In the genomic region with DNA sequence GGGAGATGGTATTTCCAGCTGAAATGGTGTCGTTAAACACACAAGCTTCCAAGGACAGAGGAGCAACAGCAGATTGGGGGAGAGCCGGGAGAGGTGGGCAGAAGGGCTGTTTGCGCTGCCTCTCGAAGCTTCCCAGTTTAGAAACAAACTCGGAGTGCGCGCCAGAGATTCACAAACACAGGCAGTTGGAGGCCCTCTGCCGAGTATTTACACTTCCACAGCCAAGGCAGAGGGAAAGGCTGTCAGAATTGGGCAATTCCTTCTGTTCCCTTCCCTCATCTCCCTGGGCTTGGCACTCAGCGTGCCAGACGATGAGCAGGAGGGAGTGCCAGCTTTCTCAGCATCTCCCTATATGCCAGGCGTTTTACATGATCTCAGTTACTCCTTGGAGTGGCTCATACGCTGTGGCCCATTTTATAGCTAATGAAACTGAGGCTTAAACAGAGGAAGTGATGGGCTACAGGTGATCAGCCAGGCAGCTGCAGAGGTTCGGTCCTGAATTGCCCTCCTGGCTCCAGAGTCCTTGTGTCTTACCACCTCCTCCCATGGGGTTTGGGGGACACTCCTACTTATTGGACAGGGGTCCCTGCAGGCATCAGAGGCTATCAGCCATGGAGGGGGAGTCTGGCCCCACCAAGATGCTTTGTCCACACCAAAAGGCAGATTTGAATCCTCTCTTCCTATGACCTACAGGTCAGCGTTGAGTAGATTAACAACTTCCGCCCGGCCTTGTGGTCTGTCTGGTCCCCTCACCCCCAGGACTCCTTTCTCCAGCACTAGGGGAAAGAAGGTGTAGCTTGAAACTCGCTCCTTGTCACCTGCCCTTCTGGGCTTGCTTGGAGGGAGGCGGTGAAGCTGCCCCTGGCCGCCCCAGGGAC, we compare ENCODE assay signal across 12 cellular contexts. TPM values are rescaled to one million over a fixed set of nuclear protein-coding genes. Genes with fewer than 3 reads are reported as not detected.
DNase-seq lines count a peak whose midpoint lies in the region; ATAC-seq lines count a peak whose summit lies in the region.
"Had no signal": no experiment of that assay in that cellular context is flagged by ENCODE, and none has a peak within 500 bp of the region (broad histone marks: within the 10 kb centered on the region; RNA-seq: fewer than 3 reads in every experiment).

No MANE protein-coding gene starts in this region.

- H3K9me3 Mint-ChIP-seq in IgD-negative memory B cell, result no peaks in the 10 kb centered on the region
- H3K9me3 Mint-ChIP-seq in natural killer cell treated with Interleukin-12 subunit alpha and Interleukin-12 subunit beta and Interleukin-15 and Interleukin-18, amount 100 ng/mL, for 72 hours, result no peaks in the 10 kb centered on the region
- H3K9me3 Mint-ChIP-seq: stimulated activated memory B cell treated with anti-CD40 and anti-IgM and Interleukin-4, amounts not matched to agents 10 μg/mL and 1 μg/mL and 100 μg/mL, for 72 hours had no signal

- no peaks in the 10 kb centered on the region for H3K36me3 Mint-ChIP-seq in IgD-negative memory B cell
- H3K36me3 Mint-ChIP-seq in natural killer cell treated with Interleukin-12 subunit alpha and Interleukin-12 subunit beta and Interleukin-15 and Interleukin-18, amount 100 ng/mL, for 72 hours, result no peaks in the 10 kb centered on the region
- H3K36me3 Mint-ChIP-seq: stimulated activated memory B cell treated with anti-CD40 and anti-IgM and Interleukin-4, amounts not matched to agents 10 μg/mL and 1 μg/mL and 100 μg/mL, for 72 hours had no signal

- H3K4me1 Mint-ChIP-seq in IgD-negative memory B cell, result peaks cover 3 to 6% (median 4%) of the 10 kb centered on the region in 3 donors
- no peaks in the 10 kb centered on the region for H3K4me1 Mint-ChIP-seq in natural killer cell treated with Interleukin-12 subunit alpha and Interleukin-12 subunit beta and Interleukin-15 and Interleukin-18, amount 100 ng/mL, for 72 hours (ENCODE audit: low read depth in 2 of 2)

- DNase-seq in anterior cingulate cortex (lab: John Stamatoyannopoulos, UW) (peak in 56 of 58 donors; percentile 31 to 91 (median 68)), hypothalamus (lab: John Stamatoyannopoulos, UW) (peak in 40 of 51 donors; percentile 16 to 81 (median 49)), kidney glomerular epithelial cell (lab: John Stamatoyannopoulos, UW) (no peak), OCI-M2 (lab: John Stamatoyannopoulos, UW; ENCODE audit: unreplicated experiment) (no peak)
- DNase-seq in natural killer cell treated with Interleukin-12 subunit alpha and Interleukin-12 subunit beta and Interleukin-15 and Interleukin-18, amount 100 ng/mL, for 72 hours (ENCODE audit: low spot score), result no peak
- DNase-seq: dermis blood vessel endothelial cell, T-helper 1 cell had no signal

- ATAC-seq in GM18873 (IDR thresholded peaks at IDR 0.05; ENCODE audit: low FRiP score, unreplicated experiment), result no peak
- no peak for ATAC-seq in natural killer cell treated with Interleukin-12 subunit alpha and Interleukin-12 subunit beta and Interleukin-15 and Interleukin-18, amount 100 ng/mL, for 72 hours
- ATAC-seq: stimulated activated memory B cell treated with anti-CD40 and anti-IgM and Interleukin-4, amounts not matched to agents 10 μg/mL and 1 μg/mL and 100 μg/mL, for 72 hours had no signal

- H3K4me1 ChIP-seq in skeletal muscle satellite cell (ENCODE audit: control insufficient read depth, insufficient read depth, low read length), result peaks cover 6% of the 10 kb centered on the region

- H3K9ac ChIP-seq in skeletal muscle satellite cell (ENCODE audit: low read depth, low read length), result no peak overlapping the region

- H3K9me3 ChIP-seq in skeletal muscle satellite cell (replicated peaks; ENCODE audit: low read length), result no peaks in the 10 kb centered on the region

- peaks cover 10% of the 10 kb centered on the region for H3K27me3 Mint-ChIP-seq in IgD-negative memory B cell
- peaks cover 0 to 5% of the 10 kb centered on the region in 2 donors for H3K27me3 Mint-ChIP-seq in natural killer cell treated with Interleukin-12 subunit alpha and Interleukin-12 subunit beta and Interleukin-15 and Interleukin-18, amount 100 ng/mL, for 72 hours

- H3K4me3 ChIP-seq in skeletal muscle satellite cell (ENCODE audit: low read length), result no peak overlapping the region
- H3K4me3 ChIP-seq: smooth muscle cell had no signal

- H3K36me3 ChIP-seq in skeletal muscle satellite cell (ENCODE audit: insufficient read depth, low read length), result no peaks in the 10 kb centered on the region

- peak overlapping the region in 1 of 4 donors; percentile 87 for H3K4me3 Mint-ChIP-seq in IgD-negative memory B cell
- no peak overlapping the region for H3K4me3 Mint-ChIP-seq in natural killer cell treated with Interleukin-12 subunit alpha and Interleukin-12 subunit beta and Interleukin-15 and Interleukin-18, amount 100 ng/mL, for 72 hours
- H3K4me3 Mint-ChIP-seq: stimulated activated memory B cell treated with anti-CD40 and anti-IgM and Interleukin-4, amounts not matched to agents 10 μg/mL and 1 μg/mL and 100 μg/mL, for 72 hours had no signal

- peak overlapping the region; percentile 39 for H3K4me2 ChIP-seq in skeletal muscle satellite cell (ENCODE audit: low read length)
- H3K4me2 ChIP-seq: smooth muscle cell had no signal

- H3K27me3 ChIP-seq in skeletal muscle satellite cell (ENCODE audit: control insufficient read depth, insufficient read depth, low read length), result peaks cover 52% of the 10 kb centered on the region

- H3K27ac Mint-ChIP-seq in IgD-negative memory B cell, result peak overlapping the region in 2 of 3 donors; percentile 47 to 85
- H3K27ac Mint-ChIP-seq in natural killer cell treated with Interleukin-12 subunit alpha and Interleukin-12 subunit beta and Interleukin-15 and Interleukin-18, amount 100 ng/mL, for 72 hours, result no peak overlapping the region
- H3K27ac Mint-ChIP-seq: stimulated activated memory B cell treated with anti-CD40 and anti-IgM and Interleukin-4, amounts not matched to agents 10 μg/mL and 1 μg/mL and 100 μg/mL, for 72 hours had no signal

RNA-seq across cellular contexts. Expression of a gene that starts 3.1 kb away (rescaled TPM):
- 0.10 TPM for polyA plus RNA-seq in IgD-negative memory B cell
- under 0.01 and 0.44 TPM in 2 replicates for total RNA-seq in skeletal muscle satellite cell (2012; rRNA removed)
- total RNA-seq in natural killer cell treated with Interleukin-12 subunit alpha and Interleukin-12 subunit beta and Interleukin-15 and Interleukin-18, amount 100 ng/mL, for 72 hours, result 1 to 10 TPM; 1.2 to 1.8 TPM

Comparison
In these comparisons a context has a peak if more than half of its experiments do, and no peak if none do; other contexts are left out.
1. H3K27ac Mint-ChIP-seq: peak in IgD-negative memory B cell (2 of 3); none in natural killer cell treated with Interleukin-12 subunit alpha and Interleukin-12 subunit beta and Interleukin-15 and Interleukin-18, amount 100 ng/mL, for 72 hours (0 of 2).
2. DNase-seq: peak in anterior cingulate cortex (56 of 58) and hypothalamus (40 of 51); none in kidney glomerular epithelial cell (single experiment), natural killer cell treated with Interleukin-12 subunit alpha and Interleukin-12 subunit beta and Interleukin-15 and Interleukin-18, amount 100 ng/mL, for 72 hours (single experiment) and OCI-M2 (single experiment).